Comparison of ENCODE assay signal across 15 cellular contexts in genomic region chr1:936348-936747, GRCh38. TPM values are rescaled to one million over a fixed set of nuclear protein-coding genes. Genes with fewer than 3 reads are reported as not detected.
"Had no signal": no experiment of that assay in that cellular context is flagged by ENCODE, and none has a peak within 500 bp of the region (broad histone marks: within the 10 kb centered on the region; RNA-seq: fewer than 3 reads in every experiment).

No MANE protein-coding gene starts in this region.

- DNase-seq: activated B cell treated with CpG ODN at 0.5 μM for 24 hours; activated CD4-positive, alpha-beta T cell treated with anti-CD3 and anti-CD28 coated beads for 1 hour; activated CD4-positive, alpha-beta T cell treated with anti-CD3 and anti-CD28 coated beads, Interleukin-2, amount 10 ng/mL, durations not matched to agents 24 days and 14 days; activated CD4-positive, alpha-beta T cell treated with anti-CD3 and anti-CD28 coated beads, Interleukin-2, amount 50 U/mL, for 48 hours; activated CD8-positive, alpha-beta memory T cell treated with anti-CD3 and anti-CD28 coated beads for 24 hours; activated effector memory CD4-positive, alpha-beta T cell treated with anti-CD3 and anti-CD28 coated beads, Interleukin-2, amount 50 U/mL, for 16 hours; activated naive CD4-positive, alpha-beta T cell treated with Interleukin-2 at 50 U/mL for 16 hours; activated T-cell treated with anti-CD3 and anti-CD28 coated beads, Interleukin-2, amount 50 U/mL, for 4 hours; MG63; MV-4-11; NCI-H510A treated with DMSO at 0.1 percent for 48 hours; NK-92 treated with Interleukin-12 subunit alpha and Interleukin-12 subunit beta, amount 100 ng/mL, for 24 hours had no signal

- H3K27ac ChIP-seq: cardiac muscle cell had no signal

- H3K9me3 ChIP-seq: MG63 had no signal

- H3K4me3 ChIP-seq: cardiac muscle cell, MG63 had no signal

- H3K27me3 ChIP-seq: MG63 had no signal

- H3K36me3 ChIP-seq: cardiac muscle cell had no signal

RNA-seq across cellular contexts. Expression of gene SAMD11, which starts 12.6 kb away (rescaled TPM):
- total RNA-seq: activated B cell treated with CpG ODN at 0.5 μM for 24 hours; activated CD4-positive, alpha-beta T cell treated with anti-CD3 and anti-CD28 coated beads, Interleukin-2, amount 10 ng/mL, durations not matched to agents 24 days and 14 days; activated naive CD4-positive, alpha-beta T cell treated with anti-CD3 and anti-CD28 coated beads, Interleukin-2, amount 50 U/mL, for 72 hours; activated T-cell treated with anti-CD3 and anti-CD28 coated beads, Interleukin-2, amount 50 U/mL, for 4 hours had no signal

RNA-seq across cellular contexts. Expression of gene PLEKHN1, which starts 29.9 kb away (rescaled TPM):
- total RNA-seq: Right ventricle myocardium inferior had no signal

RNA-seq across cellular contexts. Expression of gene PERM1, which starts 45.5 kb away (rescaled TPM):
- total RNA-seq: activated B cell treated with CpG ODN at 0.5 μM for 24 hours; activated CD4-positive, alpha-beta T cell treated with anti-CD3 and anti-CD28 coated beads, Interleukin-2, amount 10 ng/mL, durations not matched to agents 24 days and 14 days; activated naive CD4-positive, alpha-beta T cell treated with anti-CD3 and anti-CD28 coated beads, Interleukin-2, amount 50 U/mL, for 72 hours; activated T-cell treated with anti-CD3 and anti-CD28 coated beads, Interleukin-2, amount 50 U/mL, for 4 hours had no signal
